6 cellular contexts compared by ENCODE assay signal in the genomic region with DNA sequence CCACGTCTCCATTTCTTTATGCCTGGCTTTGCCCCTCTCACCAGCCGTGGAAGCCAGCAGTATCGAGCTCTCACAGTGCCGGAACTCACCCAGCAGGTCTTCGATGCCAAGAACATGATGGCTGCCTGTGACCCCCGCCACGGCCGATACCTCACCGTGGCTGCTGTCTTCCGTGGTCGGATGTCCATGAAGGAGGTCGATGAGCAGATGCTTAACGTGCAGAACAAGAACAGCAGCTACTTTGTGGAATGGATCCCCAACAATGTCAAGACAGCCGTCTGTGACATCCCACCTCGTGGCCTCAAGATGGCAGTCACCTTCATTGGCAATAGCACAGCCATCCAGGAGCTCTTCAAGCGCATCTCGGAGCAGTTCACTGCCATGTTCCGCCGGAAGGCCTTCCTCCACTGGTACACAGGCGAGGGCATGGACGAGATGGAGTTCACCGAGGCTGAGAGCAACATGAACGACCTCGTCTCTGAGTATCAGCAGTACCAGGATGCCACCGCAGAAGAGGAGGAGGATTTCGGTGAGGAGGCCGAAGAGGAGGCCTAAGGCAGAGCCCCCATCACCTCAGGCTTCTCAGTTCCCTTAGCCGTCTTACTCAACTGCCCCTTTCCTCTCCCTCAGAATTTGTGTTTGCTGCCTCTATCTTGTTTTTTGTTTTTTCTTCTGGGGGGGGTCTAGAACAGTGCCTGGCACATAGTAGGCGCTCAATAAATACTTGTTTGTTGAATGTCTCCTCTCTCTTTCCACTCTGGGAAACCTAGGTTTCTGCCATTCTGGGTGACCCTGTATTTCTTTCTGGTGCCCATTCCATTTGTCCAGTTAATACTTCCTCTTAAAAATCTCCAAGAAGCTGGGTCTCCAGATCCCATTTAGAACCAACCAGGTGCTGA. TPM values are rescaled to one million over a fixed set of nuclear protein-coding genes. Genes with fewer than 3 reads are reported as not detected.
DNase-seq lines count a peak whose midpoint lies in the region; ATAC-seq, FAIRE-seq and TF ChIP-seq lines count a peak whose summit lies in the region.
"Not testable (repeated sequence)": the region's sequence is repeated elsewhere in the genome, so short reads cannot be mapped to it uniquely, and the experiment has no call there.

No MANE protein-coding gene starts in this region.

- H3K27me3 ChIP-seq in WERI-Rb-1 (ENCODE audit: insufficient read depth, low read depth, severe bottlenecking); GM12878 (replicated peaks in 1 of 2; ENCODE audit: control insufficient read depth in 2 of 2, insufficient read depth in 2 of 2, low read length in 1 of 2); cardiac muscle cell; psoas muscle (ENCODE audit: insufficient read depth in 3 of 3, low read length in 2 of 3): not testable (repeated sequence)

- TF ChIP-seq EP300 in GM12878 (IDR thresholded peaks at IDR 0.05; ENCODE audit: borderline replicate concordance in 1 of 2, control insufficient read depth in 1 of 2, low read depth in 2 of 2, low read length in 2 of 2): not testable (repeated sequence)

- H3K4me2 ChIP-seq in GM12878 (ENCODE audit: control insufficient read depth, insufficient read depth): peak overlapping the region; percentile 81

- intact Hi-C loops in GM12878 (cut with micrococcal nuclease; ENCODE audit: unreplicated experiment): not testable (repeated sequence)
- intact Hi-C loops in psoas muscle (cut with DNase I): loop anchor here in 1 of 2 donors (10.0 kb wide), 1 partner anchor 179 kb away; no protein-coding TSS in a partner anchor

- peaks cover 84% of the 10 kb centered on the region for H3K36me3 ChIP-seq in WERI-Rb-1
- H3K36me3 ChIP-seq in GM12878 (ENCODE audit: control insufficient read depth in 2 of 2, insufficient read depth in 2 of 2, low read length in 1 of 2): peaks cover 21 to 24% of the 10 kb centered on the region in 2 experiments
- H3K36me3 ChIP-seq in cardiac muscle cell: peaks cover 38% of the 10 kb centered on the region
- H3K36me3 ChIP-seq in psoas muscle (ENCODE audit: insufficient read depth in 1 of 2, low read depth in 1 of 2): peaks cover 4 to 67% of the 10 kb centered on the region in 2 donors

- CTCF ChIA-PET in AG04449 (lab: Yijun Ruan, JAX) (interaction anchor here (0.5 to 18.8 kb wide), 12 partner anchors 10 to 190 kb away, joined by 4 to 504 read pairs (median 12); partner anchors contain the start of genes DHX16, FLOT1 and VARS2), GM12878 (lab: Yijun Ruan, JAX) (interaction anchor here (0.6 to 22.7 kb wide), 16 partner anchors 7 to 240 kb away, joined by 3 to 487 read pairs (median 8); partner anchors contain the start of genes DHX16, NRM and VARS2)

- H3K9me3 Mint-ChIP-seq in HFFc6: not testable (repeated sequence)

- TSS peak; percentile 65 for BruUV-seq in GM12878 (replicated peaks; lab: Mats Ljungman, UMichigan)

- not testable (repeated sequence) for ATAC-seq in GM12878, psoas muscle

- H3K36me3 Mint-ChIP-seq in HFFc6 (ENCODE audit: low read depth): peaks cover 54% of the 10 kb centered on the region

- peaks cover 62% of the 10 kb centered on the region for H3K79me2 ChIP-seq in GM12878 (ENCODE audit: control insufficient read depth, insufficient read depth, low read length)

- peaks cover 25% of the 10 kb centered on the region for H3K27me3 Mint-ChIP-seq in HFFc6 (ENCODE audit: insufficient read depth)

- H3K27ac Mint-ChIP-seq in HFFc6: peak overlapping the region; percentile 91

- H2AFZ ChIP-seq in GM12878 (ENCODE audit: control insufficient read depth, low read depth, low read length): not testable (repeated sequence)

- not testable (repeated sequence) for H3K9ac ChIP-seq in GM12878 (ENCODE audit: control insufficient read depth, insufficient read depth, low read length)

- peak; percentile 5 for TF ChIP-seq CTCF in AG04449 (IDR thresholded peaks at IDR 0.05; ENCODE audit: insufficient read depth, low read length, missing control alignments)
- peak; percentile 45; the same call in 1 of the 2 replicates for TF ChIP-seq CTCF in HFFc6 (IDR thresholded peaks at IDR 0.05)
- TF ChIP-seq CTCF in WERI-Rb-1 (IDR thresholded peaks at IDR 0.05; ENCODE audit: low read depth, low read length): 0 out of 2 replicates have a peak, but pooled peaks have one; percentile 11
- 0 out of 6 replicates have a peak, but pooled peaks of 1 of the 3 experiments have one; percentile 2 for TF ChIP-seq CTCF in GM12878 (IDR thresholded peaks at IDR 0.05 in 2 of 3, conservative IDR thresholded peaks at IDR 0.05 in 1 of 3; ENCODE audit: control insufficient read depth in 2 of 3, extremely low read depth in 1 of 3, insufficient read depth in 1 of 3, low read depth in 3 of 3, low read length in 3 of 3)
- not testable (repeated sequence) for TF ChIP-seq CTCF in cardiac muscle cell (IDR thresholded peaks at IDR 0.05; ENCODE audit: low read depth, low read length); psoas muscle (IDR thresholded peaks at IDR 0.05)

- POLR2A ChIA-PET in AG04449 (lab: Yijun Ruan, JAX) (interaction anchor here (0.8 to 3.8 kb wide), 9 partner anchors 15 to 52 kb away, joined by 3 to 24 read pairs (median 4); partner anchors contain the start of gene NRM), GM12878 (lab: Charles Lee) (interaction anchor here (0.6 to 11.6 kb wide), 5 partner anchors 34 to 109 kb away, joined by 4 to 200 read pairs (median 5); partner anchors contain the start of gene NRM)

- in situ Hi-C loops in GM12878 (cut with MboI): not testable (repeated sequence)

- not testable (repeated sequence) for H3K27ac ChIP-seq in WERI-Rb-1; GM12878 (ENCODE audit: control insufficient read depth, insufficient read depth)
- H3K27ac ChIP-seq in cardiac muscle cell (peak overlapping the region; percentile 39), psoas muscle (peak overlapping the region; percentile 46)

- H3K4me3 ChIP-seq in AG04449 (ENCODE audit: low read depth, low read length) (peak overlapping the region; percentile 26), GM12878 (peak overlapping the region; percentile 88; the same call in 1 of the 2 replicates)
- H3K4me3 ChIP-seq in WERI-Rb-1 (ENCODE audit: low read depth, low read length); cardiac muscle cell; psoas muscle: not testable (repeated sequence)

- TF ChIP-seq POLR2A in GM12878 (IDR thresholded peaks at IDR 0.05; ENCODE audit: low read depth, low read length): 0 out of 2 replicates have a peak, but pooled peaks have one; percentile 5

- not testable (repeated sequence) for FAIRE-seq in GM12878 (lab: Jason Lieb, UNC)

- peaks cover 61% of the 10 kb centered on the region for H3K4me1 Mint-ChIP-seq in HFFc6 (ENCODE audit: low read depth)

- SMC1A ChIA-PET in GM12878 (lab: Charles Lee; ENCODE audit: uncharacterized antibody, unreplicated experiment): interaction anchor here (0.6 to 17.7 kb wide), 13 partner anchors 8 to 363 kb away, joined by 3 to 265 read pairs (median 4); partner anchors contain the start of gene DHX16

- TF ChIP-seq RAD21 in GM12878 (IDR thresholded peaks at IDR 0.05; ENCODE audit: insufficient read depth, low read depth, low read length): not testable (repeated sequence)

- 38% methylated on average over 29 of the region's 29 CpGs for WGBS in GM12878 (ENCODE audit: insufficient coverage, insufficient replicate concordance, low lambda C conversion rate, missing lambda C conversion rate)
- 54 to 69% (median 57%) methylated on average over 27 to 29 of the region's 29 CpGs for WGBS in psoas muscle, 3 donors

- H4K20me1 ChIP-seq in GM12878 (ENCODE audit: control insufficient read depth, insufficient read depth): not testable (repeated sequence)

- H3K4me1 ChIP-seq in GM12878 (ENCODE audit: control insufficient read depth, insufficient read depth, low read length): peaks cover 12% of the 10 kb centered on the region
- H3K4me1 ChIP-seq in cardiac muscle cell (ENCODE audit: low read depth): not testable (repeated sequence)
- peaks cover 22% of the 10 kb centered on the region for H3K4me1 ChIP-seq in psoas muscle

- H3K9me3 ChIP-seq in WERI-Rb-1 (ENCODE audit: severe bottlenecking); GM12878 (replicated peaks; ENCODE audit: control insufficient read depth, insufficient read depth, low read length); cardiac muscle cell (ENCODE audit: low read depth); psoas muscle: not testable (repeated sequence)

- H3K4me3 Mint-ChIP-seq in HFFc6: peak overlapping the region; percentile 89

- RAD21 ChIA-PET in GM12878 (lab: Charles Lee; ENCODE audit: unreplicated experiment): interaction anchor here (0.9 to 11.2 kb wide), 8 partner anchors 8 to 190 kb away, joined by 3 to 209 read pairs (median 10); partner anchors contain the start of genes DHX16 and VARS2

- DNase-seq in AG04449 (ENCODE audit: low read depth, low spot score); HFFc6; WERI-Rb-1; GM12878 (ENCODE audit: low read depth, low spot score); cardiac muscle cell (ENCODE audit: low read depth in 1 of 2, low spot score in 1 of 2); psoas muscle: not testable (repeated sequence)

RNA-seq across cellular contexts. Expression of gene TUBB, which starts 3.9 kb away (rescaled TPM):
- total RNA-seq in HFFc6 (2021; fragmentation: NEBNext Ultra II Directional; extraction: Animal tissue kit (Norgen Biotek cat#: 25700)): 1,000 to 10,000 TPM; 1,052 to 1,712 (median 1,589) TPM
- total RNA-seq in GM12878 (2013; cell fraction: nucleolus; rRNA removed): 180 and 186 TPM in 2 replicates
- total RNA-seq in GM12878 (2014; rRNA removed): 1,600 and 1,662 TPM in 2 replicates
- total RNA-seq in GM12878 (2014; rRNA removed; fragmentation: Illumina TruSeq; extraction: Trizol): 1,225 and 1,242 TPM in 2 replicates
- 1,685 and 1,700 TPM in 2 replicates for total RNA-seq in GM12878 (2021)
- polyA plus RNA-seq in GM12878 (2011; ENCODE audit: low read depth): 770 TPM
- 1,703 and 2,596 TPM in 2 replicates for polyA plus RNA-seq in GM12878 (2011; rRNA removed)
- 2,686 and 3,225 TPM in 2 replicates for polyA plus RNA-seq in GM12878 (2011; cell fraction: cytosol; rRNA removed)
- 1,113 and 1,357 TPM in 2 replicates for polyA plus RNA-seq in GM12878 (2011; cell fraction: nucleus; rRNA removed)
- polyA plus RNA-seq in GM12878 (2012): 828 and 941 TPM in 2 replicates
- 2,402 and 3,052 TPM in 2 replicates for polyA plus RNA-seq in GM12878 (2014; fragmentation: Illumina TruSeq; extraction: Trizol)
- polyA plus RNA-seq in GM12878 (2014; fragmentation: Nextera tagmentation; extraction: Ambion mirVana): 1,000 to 10,000 TPM; 1,039 to 1,376 TPM
- polyA plus RNA-seq in GM12878 (2014; rRNA removed): 2,367 and 2,490 TPM in 2 replicates
- polyA plus RNA-seq in GM12878 (2016; fragmentation: Nextera tagmentation; extraction: Ambion mirVana): 1,000 to 10,000 TPM; 1,510 to 1,651 TPM
- polyA minus RNA-seq in GM12878 (2011; rRNA and poly(A)+ RNA removed): 2,195 and 2,964 TPM in 2 replicates
- polyA minus RNA-seq in GM12878 (2011; cell fraction: cytosol; rRNA and poly(A)+ RNA removed): 626 and 717 TPM in 2 replicates
- polyA minus RNA-seq in GM12878 (2011; cell fraction: nucleus; rRNA and poly(A)+ RNA removed): 193 and 357 TPM in 2 replicates
- 827 and 939 TPM in 2 replicates for total RNA-seq in cardiac muscle cell
- polyA plus RNA-seq in cardiac muscle cell: 662 and 675 TPM in 2 replicates
- total RNA-seq in psoas muscle: 100 to 1,000 TPM; 136 to 220 (median 201) TPM
- 100 to 1,000 TPM; 175 to 487 (median 187) TPM for polyA plus RNA-seq in psoas muscle

RNA-seq across cellular contexts. Expression of gene MDC1, which starts 7.0 kb away (rescaled TPM):
- 10 to 100 TPM; 18.4 to 31.9 (median 28.1) TPM for total RNA-seq in HFFc6 (2021; fragmentation: NEBNext Ultra II Directional; extraction: Animal tissue kit (Norgen Biotek cat#: 25700))
- total RNA-seq in GM12878 (2013; cell fraction: nucleolus; rRNA removed): 15.3 and 21.3 TPM in 2 replicates
- total RNA-seq in GM12878 (2014; rRNA removed): 11.9 and 12.9 TPM in 2 replicates
- total RNA-seq in GM12878 (2014; rRNA removed; fragmentation: Illumina TruSeq; extraction: Trizol): 12.4 and 12.5 TPM in 2 replicates
- 62.5 and 66.9 TPM in 2 replicates for total RNA-seq in GM12878 (2021)
- 30.8 TPM for polyA plus RNA-seq in GM12878 (2011; ENCODE audit: low read depth)
- polyA plus RNA-seq in GM12878 (2011; rRNA removed): 6.8 and 14.8 TPM in 2 replicates
- 18.4 and 23.7 TPM in 2 replicates for polyA plus RNA-seq in GM12878 (2011; cell fraction: cytosol; rRNA removed)
- polyA plus RNA-seq in GM12878 (2011; cell fraction: nucleus; rRNA removed): 68.0 and 73.9 TPM in 2 replicates
- 36.6 and 43.4 TPM in 2 replicates for polyA plus RNA-seq in GM12878 (2012)
- 52.7 and 53.6 TPM in 2 replicates for polyA plus RNA-seq in GM12878 (2014; fragmentation: Illumina TruSeq; extraction: Trizol)
- polyA plus RNA-seq in GM12878 (2014; fragmentation: Nextera tagmentation; extraction: Ambion mirVana): 1 to 10 TPM; 5.1 to 6.5 TPM
- polyA plus RNA-seq in GM12878 (2014; rRNA removed): 30.1 and 33.3 TPM in 2 replicates
- polyA plus RNA-seq in GM12878 (2016; fragmentation: Nextera tagmentation; extraction: Ambion mirVana): 10 to 100 TPM; 31.1 to 36.2 TPM
- 17.6 and 22.5 TPM in 2 replicates for polyA minus RNA-seq in GM12878 (2011; rRNA and poly(A)+ RNA removed)
- 8.5 and 20.0 TPM in 2 replicates for polyA minus RNA-seq in GM12878 (2011; cell fraction: cytosol; rRNA and poly(A)+ RNA removed)
- 7.4 and 14.4 TPM in 2 replicates for polyA minus RNA-seq in GM12878 (2011; cell fraction: nucleus; rRNA and poly(A)+ RNA removed)
- total RNA-seq in cardiac muscle cell: 14.3 and 21.9 TPM in 2 replicates
- 30.0 and 44.1 TPM in 2 replicates for polyA plus RNA-seq in cardiac muscle cell
- 10 to 100 TPM; 12.7 to 18.0 (median 15.4) TPM for total RNA-seq in psoas muscle
- polyA plus RNA-seq in psoas muscle: 10 to 100 TPM in 1 of 3 donors, 1 to 10 TPM in 2; 4.1 to 10.9 (median 6.5) TPM

RNA-seq across cellular contexts. Expression of gene FLOT1, which starts 18.4 kb away (rescaled TPM):
- 100 to 1,000 TPM; 218 to 286 (median 236) TPM for total RNA-seq in HFFc6 (2021; fragmentation: NEBNext Ultra II Directional; extraction: Animal tissue kit (Norgen Biotek cat#: 25700))
- total RNA-seq in GM12878 (2013; cell fraction: nucleolus; rRNA removed): 83.3 and 102 TPM in 2 replicates
- total RNA-seq in GM12878 (2014; rRNA removed): 98.4 and 102 TPM in 2 replicates
- 71.2 and 73.6 TPM in 2 replicates for total RNA-seq in GM12878 (2014; rRNA removed; fragmentation: Illumina TruSeq; extraction: Trizol)
- total RNA-seq in GM12878 (2021): 111 and 115 TPM in 2 replicates
- 57.9 TPM for polyA plus RNA-seq in GM12878 (2011; ENCODE audit: low read depth)
- 113 and 153 TPM in 2 replicates for polyA plus RNA-seq in GM12878 (2011; rRNA removed)
- polyA plus RNA-seq in GM12878 (2011; cell fraction: cytosol; rRNA removed): 161 and 169 TPM in 2 replicates
- 189 and 204 TPM in 2 replicates for polyA plus RNA-seq in GM12878 (2011; cell fraction: nucleus; rRNA removed)
- polyA plus RNA-seq in GM12878 (2012): 103 and 110 TPM in 2 replicates
- 102 and 112 TPM in 2 replicates for polyA plus RNA-seq in GM12878 (2014; fragmentation: Illumina TruSeq; extraction: Trizol)
- 10 to 100 TPM; 12.3 to 16.8 TPM for polyA plus RNA-seq in GM12878 (2014; fragmentation: Nextera tagmentation; extraction: Ambion mirVana)
- 140 and 153 TPM in 2 replicates for polyA plus RNA-seq in GM12878 (2014; rRNA removed)
- 100 to 1,000 TPM; 114 to 119 TPM for polyA plus RNA-seq in GM12878 (2016; fragmentation: Nextera tagmentation; extraction: Ambion mirVana)
- 106 and 129 TPM in 2 replicates for polyA minus RNA-seq in GM12878 (2011; rRNA and poly(A)+ RNA removed)
- 45.0 and 45.6 TPM in 2 replicates for polyA minus RNA-seq in GM12878 (2011; cell fraction: cytosol; rRNA and poly(A)+ RNA removed)
- 64.8 and 96.5 TPM in 2 replicates for polyA minus RNA-seq in GM12878 (2011; cell fraction: nucleus; rRNA and poly(A)+ RNA removed)
- 208 and 222 TPM in 2 replicates for total RNA-seq in cardiac muscle cell
- polyA plus RNA-seq in cardiac muscle cell: 236 and 261 TPM in 2 replicates
- 100 to 1,000 TPM; 113 to 182 (median 153) TPM for total RNA-seq in psoas muscle
- 100 to 1,000 TPM; 181 to 224 (median 206) TPM for polyA plus RNA-seq in psoas muscle

RNA-seq across cellular contexts. Expression of gene IER3, which starts 20.3 kb away (rescaled TPM):
- 10 to 100 TPM; 38.1 to 62.4 (median 60.2) TPM for total RNA-seq in HFFc6 (2021; fragmentation: NEBNext Ultra II Directional; extraction: Animal tissue kit (Norgen Biotek cat#: 25700))
- total RNA-seq in GM12878 (2013; cell fraction: nucleolus; rRNA removed): 22.9 and 23.9 TPM in 2 replicates
- total RNA-seq in GM12878 (2014; rRNA removed) (67.2 and 71.6 TPM in 2 replicates), GM12878 (2014; rRNA removed; fragmentation: Illumina TruSeq; extraction: Trizol) (42.0 and 43.2 TPM in 2 replicates), GM12878 (2021) (65.8 and 80.7 TPM in 2 replicates), cardiac muscle cell (28.0 and 45.8 TPM in 2 replicates), psoas muscle (10 to 100 TPM in 3 of 4 donors, 1 to 10 TPM in 1; 6.3 to 38.4 (median 23.9) TPM)
- 10.6 TPM for polyA plus RNA-seq in GM12878 (2011; ENCODE audit: low read depth)
- polyA plus RNA-seq in GM12878 (2011; rRNA removed) (100 and 104 TPM in 2 replicates), GM12878 (2014; fragmentation: Illumina TruSeq; extraction: Trizol) (8.3 and 22.5 TPM in 2 replicates), GM12878 (2014; fragmentation: Nextera tagmentation; extraction: Ambion mirVana) (1 to 10 TPM; 1.9 to 7.3 TPM), GM12878 (2014; rRNA removed) (63.8 and 71.6 TPM in 2 replicates), GM12878 (2016; fragmentation: Nextera tagmentation; extraction: Ambion mirVana) (10 to 100 TPM; 16.1 to 19.5 TPM), cardiac muscle cell (20.1 and 25.8 TPM in 2 replicates), psoas muscle (100 to 1,000 TPM in 1 of 3 donors, 1 to 10 TPM in 2; 3.1 to 321 (median 3.2) TPM)
- 96.0 and 101 TPM in 2 replicates for polyA plus RNA-seq in GM12878 (2011; cell fraction: cytosol; rRNA removed)
- 183 and 184 TPM in 2 replicates for polyA plus RNA-seq in GM12878 (2011; cell fraction: nucleus; rRNA removed)
- 21.4 and 31.8 TPM in 2 replicates for polyA plus RNA-seq in GM12878 (2012)
- 63.6 and 100 TPM in 2 replicates for polyA minus RNA-seq in GM12878 (2011; rRNA and poly(A)+ RNA removed)
- polyA minus RNA-seq in GM12878 (2011; cell fraction: cytosol; rRNA and poly(A)+ RNA removed): 102 and 106 TPM in 2 replicates
- polyA minus RNA-seq in GM12878 (2011; cell fraction: nucleus; rRNA and poly(A)+ RNA removed): 70.4 and 103 TPM in 2 replicates

RNA-seq across cellular contexts. Expression of gene NRM, which starts 33.3 kb away (rescaled TPM):
- 10 to 100 TPM; 16.3 to 35.1 (median 31.1) TPM for total RNA-seq in HFFc6 (2021; fragmentation: NEBNext Ultra II Directional; extraction: Animal tissue kit (Norgen Biotek cat#: 25700))
- total RNA-seq in GM12878 (2013; cell fraction: nucleolus; rRNA removed): 8.0 and 11.2 TPM in 2 replicates
- 14.8 and 17.7 TPM in 2 replicates for total RNA-seq in GM12878 (2014; rRNA removed)
- total RNA-seq in GM12878 (2014; rRNA removed; fragmentation: Illumina TruSeq; extraction: Trizol): 14.7 and 15.4 TPM in 2 replicates
- 39.0 and 39.3 TPM in 2 replicates for total RNA-seq in GM12878 (2021)
- polyA plus RNA-seq in GM12878 (2011; ENCODE audit: low read depth): 23.2 TPM
- 7.6 and 18.7 TPM in 2 replicates for polyA plus RNA-seq in GM12878 (2011; rRNA removed)
- 34.1 and 36.4 TPM in 2 replicates for polyA plus RNA-seq in GM12878 (2011; cell fraction: cytosol; rRNA removed)
- 33.6 and 35.9 TPM in 2 replicates for polyA plus RNA-seq in GM12878 (2011; cell fraction: nucleus; rRNA removed)
- polyA plus RNA-seq in GM12878 (2012): 27.9 and 34.0 TPM in 2 replicates
- polyA plus RNA-seq in GM12878 (2014; fragmentation: Illumina TruSeq; extraction: Trizol): 35.8 and 46.7 TPM in 2 replicates
- polyA plus RNA-seq in GM12878 (2014; fragmentation: Nextera tagmentation; extraction: Ambion mirVana): 10 to 100 TPM; 19.1 to 23.7 TPM
- polyA plus RNA-seq in GM12878 (2014; rRNA removed): 34.3 and 35.7 TPM in 2 replicates
- polyA plus RNA-seq in GM12878 (2016; fragmentation: Nextera tagmentation; extraction: Ambion mirVana): 10 to 100 TPM; 36.6 to 37.5 TPM
- polyA minus RNA-seq in GM12878 (2011; rRNA and poly(A)+ RNA removed): 23.8 and 25.7 TPM in 2 replicates
- polyA minus RNA-seq in GM12878 (2011; cell fraction: cytosol; rRNA and poly(A)+ RNA removed): 16.0 and 18.4 TPM in 2 replicates
- polyA minus RNA-seq in GM12878 (2011; cell fraction: nucleus; rRNA and poly(A)+ RNA removed): 16.1 and 27.7 TPM in 2 replicates
- total RNA-seq in cardiac muscle cell: 13.7 and 17.2 TPM in 2 replicates
- 29.1 and 33.8 TPM in 2 replicates for polyA plus RNA-seq in cardiac muscle cell
- total RNA-seq in psoas muscle: 1 to 10 TPM; 2.2 to 3.9 (median 2.6) TPM
- 1 to 10 TPM; 1.8 to 4.1 (median 1.8) TPM for polyA plus RNA-seq in psoas muscle
